In genomic region chr12:122412851-122413433, GRCh38 we compare ENCODE assay signal across 8 cellular contexts. TPM values are rescaled to one million over a fixed set of nuclear protein-coding genes. Genes with fewer than 3 reads are reported as not detected.
DNase-seq lines count a peak whose midpoint lies in the region; ATAC-seq, FAIRE-seq and TF ChIP-seq lines count a peak whose summit lies in the region.

No MANE protein-coding gene starts in this region.

- intact Hi-C loops in HepG2 (cut with micrococcal nuclease; ENCODE audit: unreplicated experiment) (no loop called here), left colon (cut with DNase I, micrococcal nuclease) (no loop called here)

- no peak for DNase-seq in HepG2 (ENCODE audit: low spot score)
- no peak for DNase-seq in cerebellar nuclear complex (lab: John Stamatoyannopoulos, UW)
- no peak for DNase-seq in NCI-H82 treated with DMSO at 0.1 percent for 48 hours (lab: John Stamatoyannopoulos, UW; ENCODE audit: unreplicated experiment)
- no peak for DNase-seq in ecto neural progenitor cell (ENCODE audit: low spot score)
- DNase-seq in left colon = no peak

- POLR2A ChIA-PET in HepG2 (lab: Yijun Ruan, JAX) = no interaction called here

- peak overlapping the region; percentile 93 for H3K27ac Mint-ChIP-seq in activated naive CD8-positive, alpha-beta T cell

- H3K36me3 Mint-ChIP-seq in activated naive CD8-positive, alpha-beta T cell = peaks cover 5% of the 10 kb centered on the region

- peak overlapping the region; percentile 61 for H3K4me3 Mint-ChIP-seq in activated naive CD8-positive, alpha-beta T cell

- H3K36me3 ChIP-seq in liver (ENCODE audit: control insufficient read depth in 4 of 4, insufficient read depth in 3 of 4, low read depth in 1 of 4, low read length in 3 of 4) = no peaks in the 10 kb centered on the region
- H3K36me3 ChIP-seq in HepG2 (replicated peaks in 1 of 2; ENCODE audit: control insufficient read depth in 1 of 2, insufficient read depth in 2 of 2, low read length in 2 of 2) = no peaks in the 10 kb centered on the region; a peak in 1 of 5 replicates
- no peaks in the 10 kb centered on the region for H3K36me3 ChIP-seq in muscle layer of colon (ENCODE audit: insufficient read depth, low read length)

- H3K4me2 ChIP-seq in HepG2 (ENCODE audit: low read depth, low read length) = no peak overlapping the region

- H3K9me3 ChIP-seq in liver (ENCODE audit: control insufficient read depth in 4 of 4, low read length in 3 of 4) (no peaks in the 10 kb centered on the region), HepG2 (ENCODE audit: low read length) (no peaks in the 10 kb centered on the region), muscle layer of colon (ENCODE audit: low read length) (no peaks in the 10 kb centered on the region)

- H3K4me1 ChIP-seq in liver (ENCODE audit: control insufficient read depth in 4 of 4, insufficient read depth in 4 of 4, low read length in 3 of 4) = peaks cover 3 to 17% (median 16%) of the 10 kb centered on the region in 4 donors
- H3K4me1 ChIP-seq in HepG2 (ENCODE audit: insufficient read depth, low read length) = peaks cover 5% of the 10 kb centered on the region
- H3K4me1 ChIP-seq in muscle layer of colon (ENCODE audit: insufficient read depth, low read length) = peaks cover 34% of the 10 kb centered on the region

- CTCF ChIA-PET in HepG2 (lab: Yijun Ruan, JAX; ENCODE audit: low intra/inter-chr PET ratio, low total read pairs) = no interaction called here

- no peak overlapping the region for H2AFZ ChIP-seq in HepG2 (ENCODE audit: low read length)

- no peak for TF ChIP-seq POLR2A in HepG2 (IDR thresholded peaks at IDR 0.05; ENCODE audit: insufficient read depth in 1 of 2, low read depth in 2 of 2, low read length in 2 of 2)

- no peak for FAIRE-seq in HepG2 (lab: Jason Lieb, UNC)

- TF ChIP-seq CTCF in liver (IDR thresholded peaks at IDR 0.05; ENCODE audit: low read depth, low read length, missing input control) (no peak), HepG2 (CRISPR knock-in tag; IDR thresholded peaks at IDR 0.05) (no peak)

- in situ Hi-C loops in HepG2 (cut with HindIII; ENCODE audit: extremely low pct_ligation_motif_present, low pct_unique_long_range_greater_than_20kb) = no loop called here

- no peak for TF ChIP-seq RAD21 in liver (IDR thresholded peaks at IDR 0.05)
- TF ChIP-seq RAD21 in HepG2 (CRISPR knock-in tag; IDR thresholded peaks at IDR 0.05) = no peak

- no peak overlapping the region for H3K4me3 ChIP-seq in liver (ENCODE audit: low read depth in 1 of 3, low read length in 3 of 3)
- H3K4me3 ChIP-seq in HepG2 (replicated peaks in 1 of 3; ENCODE audit: insufficient read depth in 1 of 3, low read depth in 2 of 3, low read length in 3 of 3) = no peak overlapping the region
- no peak overlapping the region for H3K4me3 ChIP-seq in muscle layer of colon (ENCODE audit: low read depth in 1 of 2, low read length in 2 of 2)

- BruUV-seq in HepG2 (replicated peaks; lab: Mats Ljungman, UMichigan) = no TSS peak

- H3K9me3 Mint-ChIP-seq in activated naive CD8-positive, alpha-beta T cell (ENCODE audit: low read depth) = no peaks in the 10 kb centered on the region

- WGBS in liver = 62% methylated on average over 4 of the region's 4 CpGs
- 94% methylated on average over 4 of the region's 4 CpGs for WGBS in HepG2 (ENCODE audit: low lambda C conversion rate)

- peak overlapping the region in 1 of 2 donors; percentile 28 for H3K27ac ChIP-seq in liver (ENCODE audit: low read depth in 1 of 2, low read length in 2 of 2)
- no peak overlapping the region for H3K27ac ChIP-seq in HepG2 (ENCODE audit: extremely low read length, insufficient read depth, low read length)
- peak overlapping the region; percentile 90 for H3K27ac ChIP-seq in muscle layer of colon (ENCODE audit: low read depth, low read length)

- no peaks in the 10 kb centered on the region for H4K20me1 ChIP-seq in HepG2 (ENCODE audit: insufficient read depth, low read length)

- TF ChIP-seq EP300 in HepG2 (IDR thresholded peaks at IDR 0.05; ENCODE audit: low read depth in 2 of 2, low read length in 2 of 2) = no peak
- no peak for TF ChIP-seq EP300 in HepG2 (CRISPR knock-in tag; IDR thresholded peaks at IDR 0.05; ENCODE audit: borderline replicate concordance)

- H3K27me3 ChIP-seq in liver (ENCODE audit: control insufficient read depth in 4 of 4, insufficient read depth in 4 of 4, low read length in 3 of 4) (no peaks in the 10 kb centered on the region), HepG2 (ENCODE audit: control insufficient read depth in 1 of 2, insufficient read depth in 2 of 2, low read length in 2 of 2) (no peaks in the 10 kb centered on the region), muscle layer of colon (ENCODE audit: control insufficient read depth in 1 of 2, insufficient read depth in 2 of 2, low read length in 2 of 2) (no peaks in the 10 kb centered on the region)

- H3K4me1 Mint-ChIP-seq in activated naive CD8-positive, alpha-beta T cell (ENCODE audit: low read depth) = peaks cover 30% of the 10 kb centered on the region

- H3K79me2 ChIP-seq in HepG2 (ENCODE audit: insufficient read depth, low read length) = peaks cover 34% of the 10 kb centered on the region

- no peaks in the 10 kb centered on the region for H3K27me3 Mint-ChIP-seq in activated naive CD8-positive, alpha-beta T cell

- H3K9ac ChIP-seq in liver (ENCODE audit: low read depth in 1 of 2, low read length in 2 of 2) (peak overlapping the region in 1 of 2 donors; percentile 47), HepG2 (ENCODE audit: insufficient read depth, low read depth, low read length) (no peak overlapping the region), muscle layer of colon (ENCODE audit: low read length) (no peak overlapping the region)

- ATAC-seq in HepG2 = no peak
- no peak for ATAC-seq in left colon

TF ChIP-seq in liver, 16 proteins besides CTCF, POLR2A, EP300 and RAD21 (continues in another document):
- TF ChIP-seq FOXA2 (IDR thresholded peaks at IDR 0.05) (no peak), NR2F2 (IDR thresholded peaks at IDR 0.05) (peak; percentile 48)
- TF ChIP-seq, protein P1, sequence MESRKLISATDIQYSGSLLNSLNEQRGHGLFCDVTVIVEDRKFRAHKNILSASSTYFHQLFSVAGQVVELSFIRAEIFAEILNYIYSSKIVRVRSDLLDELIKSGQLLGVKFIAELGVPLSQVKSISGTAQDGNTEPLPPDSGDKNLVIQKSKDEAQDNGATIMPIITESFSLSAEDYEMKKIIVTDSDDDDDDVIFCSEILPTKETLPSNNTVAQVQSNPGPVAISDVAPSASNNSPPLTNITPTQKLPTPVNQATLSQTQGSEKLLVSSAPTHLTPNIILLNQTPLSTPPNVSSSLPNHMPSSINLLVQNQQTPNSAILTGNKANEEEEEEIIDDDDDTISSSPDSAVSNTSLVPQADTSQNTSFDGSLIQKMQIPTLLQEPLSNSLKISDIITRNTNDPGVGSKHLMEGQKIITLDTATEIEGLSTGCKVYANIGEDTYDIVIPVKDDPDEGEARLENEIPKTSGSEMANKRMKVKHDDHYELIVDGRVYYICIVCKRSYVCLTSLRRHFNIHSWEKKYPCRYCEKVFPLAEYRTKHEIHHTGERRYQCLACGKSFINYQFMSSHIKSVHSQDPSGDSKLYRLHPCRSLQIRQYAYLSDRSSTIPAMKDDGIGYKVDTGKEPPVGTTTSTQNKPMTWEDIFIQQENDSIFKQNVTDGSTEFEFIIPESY (IDR thresholded peaks at IDR 0.05) = no peak

TF ChIP-seq in HepG2, 621 proteins besides CTCF, POLR2A, EP300 and RAD21:
- no peak for TF ChIP-seq ZBTB42 (CRISPR knock-in tag; IDR thresholded peaks at IDR 0.05)
- TF ChIP-seq ZNF335 (CRISPR knock-in tag; IDR thresholded peaks at IDR 0.05) = no peak

RNA-seq across cellular contexts. Expression of gene CLIP1, which starts 9.5 kb away (rescaled TPM):
- total RNA-seq in liver (10 to 100 TPM; 19.9 to 41.9 TPM), HepG2 (2016; rRNA removed; fragmentation: Illumina TruSeq; extraction: Trizol) (28.9 and 30.2 TPM in 2 replicates), left colon (10 to 100 TPM; 53.8 to 57.5 TPM)
- polyA plus RNA-seq in liver (10 to 100 TPM; 13.0 to 32.2 TPM), HepG2 (2011; rRNA removed) (42.8 and 43.7 TPM in 2 replicates)
- total RNA-seq in HepG2 (2016; cell fraction: cytosol; rRNA removed; fragmentation: Illumina TruSeq; extraction: Trizol; ENCODE audit: low read depth) = 16.2 and 21.0 TPM in 2 replicates
- total RNA-seq in HepG2 (2016; cell fraction: insoluble cytoplasmic fraction; rRNA removed; fragmentation: Illumina TruSeq; extraction: Trizol) = 26.9 and 28.6 TPM in 2 replicates
- 15.5 and 15.9 TPM in 2 replicates for total RNA-seq in HepG2 (2016; cell fraction: membrane; rRNA removed; fragmentation: Illumina TruSeq; extraction: Trizol)
- 33.5 and 40.7 TPM in 2 replicates for total RNA-seq in HepG2 (2016; cell fraction: nucleus; rRNA removed; fragmentation: Illumina TruSeq; extraction: Trizol)
- polyA plus RNA-seq in HepG2 (2011; cell fraction: cytosol; rRNA removed) = 26.7 and 33.0 TPM in 2 replicates
- polyA plus RNA-seq in HepG2 (2011; cell fraction: nucleus; rRNA removed) = 30.4 and 31.8 TPM in 2 replicates
- 21.0 and 26.9 TPM in 2 replicates for polyA plus RNA-seq in HepG2 (2012)
- polyA plus RNA-seq in HepG2 (2016; cell fraction: cytosol; fragmentation: Illumina TruSeq; extraction: Trizol; ENCODE audit: low read depth) = 0.83 and 0.97 TPM in 2 replicates
- 22.9 and 23.8 TPM in 2 replicates for polyA plus RNA-seq in HepG2 (2016; cell fraction: insoluble cytoplasmic fraction; fragmentation: Illumina TruSeq; extraction: Trizol; ENCODE audit: low read depth)
- polyA plus RNA-seq in HepG2 (2016; cell fraction: membrane; fragmentation: Illumina TruSeq; extraction: Trizol; ENCODE audit: low read depth) = 3.9 and 5.6 TPM in 2 replicates
- polyA plus RNA-seq in HepG2 (2016; cell fraction: nucleus; fragmentation: Illumina TruSeq; extraction: Trizol; ENCODE audit: insufficient read depth, low read depth) = 35.5 and 36.6 TPM in 2 replicates
- 62.5 and 153 TPM in 2 replicates for polyA minus RNA-seq in HepG2 (2011; rRNA and poly(A)+ RNA removed; ENCODE audit: low replicate concordance)
- 23.9 and 31.3 TPM in 2 replicates for polyA minus RNA-seq in HepG2 (2011; cell fraction: cytosol; rRNA and poly(A)+ RNA removed)
- polyA minus RNA-seq in HepG2 (2011; cell fraction: nucleus; rRNA and poly(A)+ RNA removed) = 47.6 and 65.9 TPM in 2 replicates
